21 cellular contexts compared by ENCODE assay signal in the genomic region with DNA sequence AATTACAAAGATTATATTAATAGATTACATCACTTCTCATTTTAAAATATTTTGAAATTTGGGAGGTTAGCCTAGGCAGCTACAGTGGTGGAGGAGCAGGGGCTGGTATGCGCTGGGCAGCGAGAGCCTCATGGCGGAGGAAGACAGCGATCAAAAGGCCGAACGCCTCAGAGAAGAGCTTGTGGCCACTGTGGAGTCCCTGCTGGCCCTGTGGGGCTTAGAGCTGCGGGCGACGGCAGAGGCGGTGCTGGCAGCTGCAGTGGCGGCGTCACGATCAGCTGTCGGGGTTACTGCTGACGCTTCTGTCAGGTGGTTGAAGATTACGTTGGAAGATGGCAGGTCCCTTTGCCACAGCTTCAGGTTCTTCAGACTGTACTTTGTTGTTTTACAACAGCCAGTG.
"Had no signal": no experiment of that assay in that cellular context is flagged by ENCODE, and none has a peak within 500 bp of the region (broad histone marks: within the 10 kb centered on the region; RNA-seq: fewer than 3 reads in every experiment).

No MANE protein-coding gene starts in this region.

- ATAC-seq: lower lobe of right lung; natural killer cell; right cardiac atrium; stimulated activated effector memory CD8-positive, alpha-beta T cell treated with anti-CD3 and anti-CD28 coated beads, Interleukin-12 subunit alpha, Interleukin-12 subunit beta, amount 100 ng/mL, for 72 hours had no signal

- H2AFZ ChIP-seq: hepatocyte had no signal

- H3K4me1 ChIP-seq: testis had no signal

- H3K27ac Mint-ChIP-seq: dendritic cell treated with granulocyte-macrophage colony-stimulating factor and Interleukin-4, amounts not matched to agents 40 ng/mL and 50 ng/mL, for 4 days; memory B cell; mesothelial cell of epicardium; natural killer cell; stimulated activated effector memory CD8-positive, alpha-beta T cell treated with anti-CD3 and anti-CD28 coated beads, Interleukin-12 subunit alpha, Interleukin-12 subunit beta, amount 100 ng/mL, for 72 hours; stimulated activated naive CD8-positive, alpha-beta T cell treated with anti-CD3 and anti-CD28 coated beads, Interleukin-15, Interleukin-2, amounts not matched to agents 100 ng/mL and 50 ng/mL, for 24 hours had no signal

- H3K27me3 ChIP-seq: hepatocyte, ovary, testis, transverse colon had no signal

- DNase-seq: foreskin melanocyte; head of caudate nucleus; left ventricle myocardium inferior; lower lobe of right lung; natural killer cell; nucleus accumbens; ovary; right cardiac atrium; stimulated activated CD4-positive, alpha-beta T cell treated with anti-CD3 and anti-CD28 coated beads, Interleukin-4, amount 100 ng/mL, for 1 hour; stimulated activated CD8-positive, alpha-beta memory T cell treated with anti-CD3 and anti-CD28 coated beads, Interleukin-4, amount 100 ng/mL, for 48 hours; testis; transverse colon had no signal

- H3K9me3 ChIP-seq: left ventricle myocardium inferior, lower lobe of right lung, ovary, testis, transverse colon had no signal

- H3K27ac ChIP-seq: hepatocyte, left ventricle myocardium inferior, lower lobe of right lung, ovary, testis, transverse colon had no signal

- H3K36me3 Mint-ChIP-seq: natural killer cell had no signal

- H3K27me3 Mint-ChIP-seq: central memory CD8-positive, alpha-beta T cell; dendritic cell treated with granulocyte-macrophage colony-stimulating factor and Interleukin-4, amounts not matched to agents 40 ng/mL and 50 ng/mL, for 4 days; memory B cell; stimulated activated naive CD8-positive, alpha-beta T cell treated with anti-CD3 and anti-CD28 coated beads, Interleukin-15, Interleukin-2, amounts not matched to agents 100 ng/mL and 50 ng/mL, for 24 hours had no signal

- H3K4me3 ChIP-seq: hepatocyte, left ventricle myocardium inferior, lower lobe of right lung, ovary, smooth muscle cell, testis, transverse colon had no signal

- H3K36me3 ChIP-seq: lower lobe of right lung, ovary, transverse colon had no signal

- H3K4me2 ChIP-seq: hepatocyte, smooth muscle cell had no signal

- H3K9me3 Mint-ChIP-seq: central memory CD8-positive, alpha-beta T cell; dendritic cell treated with granulocyte-macrophage colony-stimulating factor and Interleukin-4, amounts not matched to agents 40 ng/mL and 50 ng/mL, for 4 days; memory B cell; mesothelial cell of epicardium; natural killer cell; neural crest cell; stimulated activated effector memory CD8-positive, alpha-beta T cell treated with anti-CD3 and anti-CD28 coated beads, Interleukin-12 subunit alpha, Interleukin-12 subunit beta, amount 100 ng/mL, for 72 hours; stimulated activated naive CD8-positive, alpha-beta T cell treated with anti-CD3 and anti-CD28 coated beads, Interleukin-15, Interleukin-2, amounts not matched to agents 100 ng/mL and 50 ng/mL, for 24 hours had no signal

- H3K4me3 Mint-ChIP-seq: central memory CD8-positive, alpha-beta T cell; dendritic cell treated with granulocyte-macrophage colony-stimulating factor and Interleukin-4, amounts not matched to agents 40 ng/mL and 50 ng/mL, for 4 days; memory B cell; mesothelial cell of epicardium; natural killer cell; neural crest cell; stimulated activated effector memory CD8-positive, alpha-beta T cell treated with anti-CD3 and anti-CD28 coated beads, Interleukin-12 subunit alpha, Interleukin-12 subunit beta, amount 100 ng/mL, for 72 hours; stimulated activated naive CD8-positive, alpha-beta T cell treated with anti-CD3 and anti-CD28 coated beads, Interleukin-15, Interleukin-2, amounts not matched to agents 100 ng/mL and 50 ng/mL, for 24 hours had no signal
